Comparison of ENCODE assay signal across 8 cellular contexts in genomic region chr22:20531404-20532181, GRCh38. TPM values are rescaled to one million over a fixed set of nuclear protein-coding genes. Genes with fewer than 3 reads are reported as not detected.
DNase-seq lines count a peak whose midpoint lies in the region; ATAC-seq and TF ChIP-seq lines count a peak whose summit lies in the region.

No MANE protein-coding gene starts in this region.

- ATAC-seq in gastrocnemius medialis (peak; percentile 83 to 89), HG02610 (IDR thresholded peaks at IDR 0.05; ENCODE audit: unreplicated experiment) (no peak)

- H3K27me3 ChIP-seq in adipocyte (replicated peaks; ENCODE audit: control insufficient read depth, insufficient read depth, low read length) = no peaks in the 10 kb centered on the region
- H3K27me3 ChIP-seq in right atrium auricular region = no peaks in the 10 kb centered on the region
- H3K27me3 ChIP-seq in gastrocnemius medialis = no peaks in the 10 kb centered on the region

- no peak overlapping the region for H3K4me3 Mint-ChIP-seq in activated T-cell treated with anti-CD3 and anti-CD28 coated beads, Interleukin-2, amount 50 U/mL, for 24 hours

- peak overlapping the region; percentile 86 for H3K27ac Mint-ChIP-seq in activated T-cell treated with anti-CD3 and anti-CD28 coated beads, Interleukin-2, amount 50 U/mL, for 24 hours

- H3K4me1 Mint-ChIP-seq in activated T-cell treated with anti-CD3 and anti-CD28 coated beads, Interleukin-2, amount 50 U/mL, for 24 hours (ENCODE audit: low read depth) = peaks cover 71% of the 10 kb centered on the region

- TF ChIP-seq CTCF in right atrium auricular region (IDR thresholded peaks at IDR 0.05) = no peak
- no peak for TF ChIP-seq CTCF in gastrocnemius medialis (IDR thresholded peaks at IDR 0.05 in 4 of 5, conservative IDR thresholded peaks at IDR 0.05 in 1 of 5)

- peak overlapping the region; percentile 14 for H3K4me3 ChIP-seq in adipocyte (ENCODE audit: low read length)
- no peak overlapping the region for H3K4me3 ChIP-seq in right atrium auricular region
- H3K4me3 ChIP-seq in gastrocnemius medialis = peak overlapping the region in 1 of 4 donors; percentile 15

- peak overlapping the region; percentile 81 for H3K9ac ChIP-seq in adipocyte (ENCODE audit: low read length)

- TF ChIP-seq POLR2A in gastrocnemius medialis (IDR thresholded peaks at IDR 0.05) = peak; percentile 26 to 31

- peaks cover 57% of the 10 kb centered on the region for H3K4me1 ChIP-seq in adipocyte (ENCODE audit: control insufficient read depth, insufficient read depth, low read length)
- H3K4me1 ChIP-seq in right atrium auricular region = peaks cover 0 to 64% of the 10 kb centered on the region in 2 donors
- H3K4me1 ChIP-seq in gastrocnemius medialis = peaks cover 38 to 48% of the 10 kb centered on the region in 2 donors

- H3K9me3 ChIP-seq in adipocyte (ENCODE audit: control insufficient read depth, low read length) = no peaks in the 10 kb centered on the region
- no peaks in the 10 kb centered on the region for H3K9me3 ChIP-seq in right atrium auricular region
- H3K9me3 ChIP-seq in gastrocnemius medialis = no peaks in the 10 kb centered on the region

- DNase-seq in activated T-cell treated with anti-CD3 and anti-CD28 coated beads, Interleukin-2, amount 50 U/mL, for 24 hours = no peak
- no peak for DNase-seq in activated T-cell treated with anti-CD3 and anti-CD28 coated beads, Interleukin-2, amount 50 U/mL, for 48 hours
- DNase-seq in adipocyte (ENCODE audit: low read depth) (peak; percentile 88), right atrium auricular region (ENCODE audit: low spot score) (peak; percentile 66), gastrocnemius medialis (peak; percentile 70 to 84), NCI-H524 treated with DMSO at 0.1 percent for 48 hours (lab: John Stamatoyannopoulos, UW) (no peak), SKM-1 treated with dmso at 0.1 percent for 144 hours (lab: John Stamatoyannopoulos, UW; ENCODE audit: unreplicated experiment) (no peak)

- H3K27ac ChIP-seq in right atrium auricular region = peak overlapping the region; percentile 77 to 83
- H3K27ac ChIP-seq in gastrocnemius medialis = peak overlapping the region; percentile 85 to 92 (median 89)

- H3K36me3 ChIP-seq in adipocyte (ENCODE audit: control insufficient read depth, insufficient read depth, low read length, severe bottlenecking) = peaks cover 12% of the 10 kb centered on the region
- H3K36me3 ChIP-seq in right atrium auricular region = peaks cover 6% of the 10 kb centered on the region
- peaks cover 0 to 6% of the 10 kb centered on the region in 2 donors for H3K36me3 ChIP-seq in gastrocnemius medialis

- intact Hi-C loops in gastrocnemius medialis (cut with DNase I; ENCODE audit: low total_unique reads) = loop anchor here (2.0 kb wide), 1 partner anchor 19 kb away; no protein-coding TSS in a partner anchor

- in situ Hi-C loops in gastrocnemius medialis (cut with MboI; ENCODE audit: low sequenced_read_pairs in 4 of 4) = no loop called here

- peaks cover 71% of the 10 kb centered on the region for H3K36me3 Mint-ChIP-seq in activated T-cell treated with anti-CD3 and anti-CD28 coated beads, Interleukin-2, amount 50 U/mL, for 24 hours (ENCODE audit: low read depth)

- H3K27me3 Mint-ChIP-seq in activated T-cell treated with anti-CD3 and anti-CD28 coated beads, Interleukin-2, amount 50 U/mL, for 24 hours = no peaks in the 10 kb centered on the region

- no peaks in the 10 kb centered on the region for H3K9me3 Mint-ChIP-seq in activated T-cell treated with anti-CD3 and anti-CD28 coated beads, Interleukin-2, amount 50 U/mL, for 24 hours

RNA-seq across cellular contexts. Expression of gene MED15, which starts 24.2 kb away (rescaled TPM):
- 10 to 100 TPM; 18.8 to 40.6 TPM for total RNA-seq in right atrium auricular region
- total RNA-seq in gastrocnemius medialis = 10 to 100 TPM; 37.5 to 69.4 (median 52.7) TPM

RNA-seq across cellular contexts. Expression of gene KLHL22, which starts 36.0 kb away (rescaled TPM):
- total RNA-seq in right atrium auricular region = 10 to 100 TPM; 16.0 to 21.9 TPM
- total RNA-seq in gastrocnemius medialis = 10 to 100 TPM; 24.1 to 32.2 (median 28.4) TPM

Comparison
In these comparisons a context has a peak if more than half of its experiments do, and no peak if none do; other contexts are left out.
1. DNase-seq: peak in adipocyte (single experiment), right atrium auricular region (single experiment) and gastrocnemius medialis (2 of 2); none in activated T-cell treated with anti-CD3 and anti-CD28 coated beads, Interleukin-2, amount 50 U/mL, for 24 hours (single experiment), activated T-cell treated with anti-CD3 and anti-CD28 coated beads, Interleukin-2, amount 50 U/mL, for 48 hours (0 of 2), NCI-H524 treated with DMSO at 0.1 percent for 48 hours (single experiment) and SKM-1 treated with dmso at 0.1 percent for 144 hours (single experiment).